11 cellular contexts compared by ENCODE assay signal in the genomic region with DNA sequence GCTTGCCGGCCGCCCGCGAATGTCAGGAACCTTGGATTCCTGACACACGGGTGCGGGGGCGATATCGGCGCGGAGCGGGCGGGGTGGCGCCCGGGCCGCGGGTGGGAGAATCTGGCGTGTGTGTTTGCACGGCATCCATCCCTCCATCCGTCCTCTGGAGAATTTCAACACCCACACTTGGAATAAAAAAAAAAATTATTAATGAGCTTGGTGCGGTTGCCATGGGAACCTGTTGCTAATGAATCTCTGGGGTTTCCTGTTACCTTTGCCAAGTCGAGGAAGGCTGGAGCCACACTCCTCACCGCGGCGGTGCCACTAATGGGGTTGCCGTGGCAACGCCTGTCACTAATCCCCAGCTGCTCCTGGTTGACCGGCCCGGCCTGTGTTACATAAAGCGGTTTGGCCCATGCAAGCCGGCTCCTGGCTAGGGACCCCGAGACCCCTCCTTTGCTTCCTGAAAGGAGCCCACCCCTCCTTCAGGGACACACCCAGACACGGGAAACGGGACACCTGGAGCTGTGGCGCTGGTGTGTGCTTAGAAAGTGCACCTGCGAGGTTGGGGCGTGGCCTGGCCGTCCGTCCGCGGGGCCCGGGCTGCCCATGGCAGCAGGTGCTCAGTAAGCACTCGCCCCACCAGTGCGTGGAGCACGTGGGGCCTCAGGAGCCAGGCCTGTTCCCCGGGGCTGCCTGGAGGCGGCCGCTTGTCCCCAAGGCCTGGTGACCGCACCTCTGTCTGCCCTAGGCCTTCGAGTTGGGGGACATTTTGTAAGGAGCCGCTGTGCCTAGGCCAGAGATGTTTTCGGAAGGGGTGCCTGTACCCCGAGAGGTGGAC. TPM values are rescaled to one million over a fixed set of nuclear protein-coding genes. Genes with fewer than 3 reads are reported as not detected.
DNase-seq lines count a peak whose midpoint lies in the region; ATAC-seq and TF ChIP-seq lines count a peak whose summit lies in the region.
"Had no signal": no experiment of that assay in that cellular context is flagged by ENCODE, and none has a peak within 500 bp of the region (broad histone marks: within the 10 kb centered on the region; RNA-seq: fewer than 3 reads in every experiment).

No MANE protein-coding gene starts in this region.

- H3K4me3 ChIP-seq in BLaER1, result no peak overlapping the region
- H3K4me3 ChIP-seq in mucosa of descending colon, result no peak overlapping the region
- H3K4me3 ChIP-seq: heart left ventricle, upper lobe of left lung had no signal

- peaks cover 84% of the 10 kb centered on the region for H3K4me1 ChIP-seq in BLaER1
- H3K4me1 ChIP-seq in mucosa of descending colon (ENCODE audit: low read depth), result no peaks in the 10 kb centered on the region
- H3K4me1 ChIP-seq: upper lobe of left lung had no signal

- in situ Hi-C loops in GM13976 (cut with MboI; ENCODE audit: low sequenced_read_pairs, unreplicated experiment), result no loop called here

- H4K20me1 ChIP-seq in BLaER1, result peaks cover 99% of the 10 kb centered on the region

- peaks cover 28% of the 10 kb centered on the region for H3K27me3 ChIP-seq in BLaER1
- H3K27me3 ChIP-seq: upper lobe of left lung had no signal

- DNase-seq in NCI-H1436 (lab: John Stamatoyannopoulos, UW) (peak; percentile 81), amniotic epithelial cell (ENCODE audit: low read depth) (peak; percentile 37), mucosa of descending colon (no peak), natural killer cell (no peak), T-helper 2 cell (no peak), GM13976 (ENCODE audit: low spot score) (no peak)
- DNase-seq: activated T-cell treated with anti-CD3 and anti-CD28 coated beads, Interleukin-2, amount 50 U/mL, for 4 hours; heart left ventricle; upper lobe of left lung had no signal

- no peaks in the 10 kb centered on the region for H3K27me3 Mint-ChIP-seq in natural killer cell (ENCODE audit: low read depth in 2 of 2)

- intact Hi-C loops in mucosa of descending colon (cut with DNase I, micrococcal nuclease) (no loop called here), natural killer cell (cut with micrococcal nuclease) (no loop called here)

- H3K36me3 ChIP-seq in BLaER1 (peaks cover 12% of the 10 kb centered on the region; the same call in 1 of the 2 replicates), mucosa of descending colon (ENCODE audit: low read depth) (no peaks in the 10 kb centered on the region)
- H3K36me3 ChIP-seq: heart left ventricle, upper lobe of left lung had no signal

- peak overlapping the region; percentile 32; the same call in 1 of the 2 replicates for H3K4me2 ChIP-seq in BLaER1

- H3K4me3 Mint-ChIP-seq in natural killer cell, result no peak overlapping the region
- H3K4me3 Mint-ChIP-seq: activated T-cell treated with anti-CD3 and anti-CD28 coated beads, Interleukin-2, amount 50 U/mL, for 4 hours had no signal

- no peak overlapping the region for H3K27ac ChIP-seq in BLaER1
- H3K27ac ChIP-seq: upper lobe of left lung had no signal

- H3K36me3 Mint-ChIP-seq in natural killer cell, result no peaks in the 10 kb centered on the region

- ATAC-seq in mucosa of descending colon (peak; percentile 26), HG03521 (IDR thresholded peaks at IDR 0.05; ENCODE audit: unreplicated experiment) (no peak), natural killer cell (no peak)
- ATAC-seq: activated T-cell treated with anti-CD3 and anti-CD28 coated beads, Interleukin-2, amount 50 U/mL, for 4 hours; heart left ventricle had no signal

- H3K9me3 ChIP-seq in BLaER1, result no peaks in the 10 kb centered on the region
- H3K9me3 ChIP-seq in mucosa of descending colon, result no peaks in the 10 kb centered on the region
- H3K9me3 ChIP-seq: heart left ventricle, upper lobe of left lung had no signal

- H3K9me3 Mint-ChIP-seq in natural killer cell, result no peaks in the 10 kb centered on the region
- H3K9me3 Mint-ChIP-seq: activated T-cell treated with anti-CD3 and anti-CD28 coated beads, Interleukin-2, amount 50 U/mL, for 4 hours had no signal

- no peaks in the 10 kb centered on the region for H3K4me1 Mint-ChIP-seq in natural killer cell

- H3K9ac ChIP-seq in BLaER1, result no peak overlapping the region

- TF ChIP-seq CTCF in mucosa of descending colon (IDR thresholded peaks at IDR 0.05), result no peak
- no peak for TF ChIP-seq CTCF in natural killer cell (IDR thresholded peaks at IDR 0.05)
- TF ChIP-seq CTCF in GM13976 (IDR thresholded peaks at IDR 0.05; ENCODE audit: borderline replicate concordance, control extremely low read depth, extremely low read depth, insufficient read depth, missing control alignments), result no peak

- H3K27ac Mint-ChIP-seq in natural killer cell, result no peak overlapping the region

RNA-seq across cellular contexts. Expression of a gene that starts 14.6 kb away (rescaled TPM):
- 100 to 1,000 TPM in 1 of 3 donors, 1 to 10 TPM in 2; 6.0 to 160 (median 9.5) TPM for total RNA-seq in mucosa of descending colon
- total RNA-seq in natural killer cell, result 1 to 10 TPM; 1.1 to 1.5 (median 1.3) TPM

RNA-seq across cellular contexts. Expression of a gene that starts 57.6 kb away (rescaled TPM):
- total RNA-seq in mucosa of descending colon, result 10 to 100 TPM; 23.3 to 61.3 (median 53.7) TPM
- under 1 TPM in 1 of 3 donors, not detected in 2; 0.40 TPM for total RNA-seq in natural killer cell
- total RNA-seq: activated T-cell treated with anti-CD3 and anti-CD28 coated beads, Interleukin-2, amount 50 U/mL, for 4 hours; heart left ventricle had no signal

Comparison
In these comparisons a context has a peak if more than half of its experiments do, and no peak if none do; other contexts are left out.
1. DNase-seq: peak in NCI-H1436 (single experiment) and amniotic epithelial cell (single experiment); none in mucosa of descending colon (0 of 3), natural killer cell (single experiment), T-helper 2 cell (0 of 5) and GM13976 (single experiment).
2. RNA of a gene that starts 57.6 kb away (total RNA-seq): 23.3 to 61.3 TPM in mucosa of descending colon; 0.40 TPM in natural killer cell; every median in the first group is over 10 times any median in the second.